Comparison of ENCODE assay signal across 1 cellular context in the genomic region with DNA sequence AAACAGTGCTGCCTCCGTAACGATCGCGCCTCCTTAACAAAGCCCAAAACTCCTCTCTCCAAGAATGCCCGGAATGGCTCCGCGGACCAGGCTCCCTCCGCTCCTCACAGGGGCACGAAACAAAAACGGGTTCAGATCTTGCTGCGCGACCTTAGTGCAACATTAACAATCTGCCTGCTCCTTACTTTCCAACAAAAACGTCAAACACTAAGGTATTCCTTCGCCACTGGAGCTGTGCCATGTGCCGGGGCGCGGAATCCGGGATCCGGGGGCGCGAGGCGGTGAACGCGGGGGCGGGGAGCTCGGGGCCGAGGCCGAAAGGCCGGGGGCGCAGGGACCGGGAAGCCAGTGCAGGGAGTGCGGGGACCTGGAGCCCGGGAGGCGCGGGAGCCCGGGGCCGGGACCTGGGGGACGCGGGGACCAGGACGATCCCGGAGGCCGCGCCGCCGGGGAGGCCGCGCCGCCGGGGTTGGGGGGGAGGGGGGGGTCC.
TF ChIP-seq lines count a peak whose summit lies in the region.

No MANE protein-coding gene starts in this region.

TF ChIP-seq in neural cell, 6 proteins besides CTCF, POLR2A, EP300 and RAD21 (continued from another document):
- TF ChIP-seq EZH2 (IDR thresholded peaks at IDR 0.05; ENCODE audit: borderline replicate concordance, insufficient read depth, low read length, poor library complexity, severe bottlenecking) (no peak), MXI1 (conservative IDR thresholded peaks at IDR 0.05; ENCODE audit: poor library complexity, severe bottlenecking) (no peak)
TF ChIP-seq in neural cell: peak in this region for 1.
